Comparison of ENCODE assay signal across 24 cellular contexts in genomic region chr9:3054017-3054586, GRCh38.
"Had no signal": no experiment of that assay in that cellular context is flagged by ENCODE, and none has a peak within 500 bp of the region (broad histone marks: within the 10 kb centered on the region; RNA-seq: fewer than 3 reads in every experiment).

No MANE protein-coding gene starts in this region.

- H3K36me3 ChIP-seq: esophagus muscularis mucosa, gastrocnemius medialis, heart right ventricle, left ventricle myocardium inferior, lower lobe of right lung had no signal

- H3K27me3 ChIP-seq: dorsolateral prefrontal cortex, esophagus muscularis mucosa, gastrocnemius medialis, heart right ventricle had no signal

- H3K36me3 Mint-ChIP-seq: immature natural killer cell; memory B cell; naive thymus-derived CD4-positive, alpha-beta T cell had no signal

- H3K4me1 Mint-ChIP-seq: immature natural killer cell; memory B cell; naive thymus-derived CD4-positive, alpha-beta T cell had no signal

- H3K27me3 Mint-ChIP-seq: memory B cell had no signal

- H3K4me3 ChIP-seq: coronary artery, dorsolateral prefrontal cortex, esophagus muscularis mucosa, gastrocnemius medialis, heart right ventricle, left ventricle myocardium inferior, lower lobe of right lung had no signal

- H3K9me3 ChIP-seq: esophagus muscularis mucosa, gastrocnemius medialis, heart right ventricle, left ventricle myocardium inferior, lower lobe of right lung had no signal

- ATAC-seq: gastrocnemius medialis; heart right ventricle; left cardiac atrium; lower lobe of right lung; naive thymus-derived CD4-positive, alpha-beta T cell had no signal

- FAIRE-seq: colon, endothelial cell of umbilical vein had no signal

- H3K27ac Mint-ChIP-seq: immature natural killer cell; memory B cell; naive thymus-derived CD4-positive, alpha-beta T cell had no signal

- H3K9me3 Mint-ChIP-seq: immature natural killer cell, memory B cell had no signal

- H3K4me1 ChIP-seq: esophagus muscularis mucosa, gastrocnemius medialis, heart right ventricle, left ventricle myocardium inferior, lower lobe of right lung had no signal

- H3K4me3 Mint-ChIP-seq: immature natural killer cell; memory B cell; naive thymus-derived CD4-positive, alpha-beta T cell had no signal

- H3K27ac ChIP-seq: coronary artery, dorsolateral prefrontal cortex, esophagus muscularis mucosa, gastrocnemius medialis, heart right ventricle, left ventricle myocardium inferior, lower lobe of right lung had no signal

- DNase-seq: dermis blood vessel endothelial cell; dorsolateral prefrontal cortex; effector CD4-positive, alpha-beta T cell; effector memory CD4-positive, alpha-beta T cell; foreskin fibroblast; foreskin melanocyte; gastrocnemius medialis; glutamatergic neuron; head of caudate nucleus; heart right ventricle; hypothalamus; immature natural killer cell; islet precursor cell; left cardiac atrium; left ventricle myocardium inferior; lower lobe of right lung; mesendoderm; midbrain; naive thymus-derived CD4-positive, alpha-beta T cell had no signal
